Comparison of ENCODE assay signal across 16 cellular contexts in genomic region chr18:58495202-58495601, GRCh38.
DNase-seq lines count a peak whose midpoint lies in the region; ATAC-seq and TF ChIP-seq lines count a peak whose summit lies in the region.
"Had no signal": no experiment of that assay in that cellular context is flagged by ENCODE, and none has a peak within 500 bp of the region (broad histone marks: within the 10 kb centered on the region; RNA-seq: fewer than 3 reads in every experiment).

No MANE protein-coding gene starts in this region.

- ATAC-seq in GM19023 (IDR thresholded peaks at IDR 0.05; ENCODE audit: unreplicated experiment) (peak; percentile 3), HG03175 (IDR thresholded peaks at IDR 0.05; ENCODE audit: unreplicated experiment) (peak; percentile 2), omental fat pad (ENCODE audit: low FRiP score) (no peak), GM21423 (IDR thresholded peaks at IDR 0.05; ENCODE audit: unreplicated experiment) (no peak)
- ATAC-seq: foreskin keratinocyte, Right ventricle myocardium inferior had no signal

- no peaks in the 10 kb centered on the region for H3K9me3 ChIP-seq in mesenchymal stem cell (ENCODE audit: control insufficient read depth, low read length)
- H3K9me3 ChIP-seq: suprapubic skin had no signal

- no peak overlapping the region for H3K27ac ChIP-seq in mesenchymal stem cell (ENCODE audit: low read length, poor library complexity, severe bottlenecking)
- H3K27ac ChIP-seq: foreskin keratinocyte, suprapubic skin had no signal

- H3K4me1 ChIP-seq in mesenchymal stem cell (ENCODE audit: control insufficient read depth, insufficient read depth, low read depth, low read length), result peaks cover 16% of the 10 kb centered on the region
- H3K4me1 ChIP-seq: foreskin keratinocyte had no signal

- H4K8ac ChIP-seq in mesenchymal stem cell (ENCODE audit: low read length), result no peak overlapping the region

- no peak overlapping the region for H2AK5ac ChIP-seq in mesenchymal stem cell (ENCODE audit: low read length, severe bottlenecking)

- H3K36me3 ChIP-seq in mesenchymal stem cell (ENCODE audit: control insufficient read depth in 1 of 2, insufficient read depth in 2 of 2, low read depth in 1 of 2, low read length in 2 of 2), result peaks cover 0 to 78% of the 10 kb centered on the region in 2 experiments
- H3K36me3 ChIP-seq: suprapubic skin had no signal

- peak overlapping the region; percentile 32 for H3K9ac ChIP-seq in mesenchymal stem cell (ENCODE audit: low read length)

- 75% methylated on average over 2 of the region's 4 CpGs for WGBS in mesenchymal stem cell

- no peak overlapping the region for H3K23ac ChIP-seq in mesenchymal stem cell (ENCODE audit: low read length in 2 of 2)

- H3K4ac ChIP-seq in mesenchymal stem cell (ENCODE audit: low read depth in 1 of 2, low read length in 2 of 2), result no peak overlapping the region

- H3K4me2 ChIP-seq in mesenchymal stem cell (ENCODE audit: low read length, poor library complexity, severe bottlenecking), result no peak overlapping the region

- no peak for TF ChIP-seq CTCF in omental fat pad (IDR thresholded peaks at IDR 0.05)

- H3K14ac ChIP-seq in mesenchymal stem cell (ENCODE audit: low read length in 2 of 2), result no peak overlapping the region

- DNase-seq in AG20443 (ENCODE audit: low spot score), result peak; percentile 48
- no peak for DNase-seq in mesenchymal stem cell
- DNase-seq in omental fat pad (ENCODE audit: low spot score), result no peak
- DNase-seq in NCI-H2227 treated with DMSO at 0.1 percent for 48 hours (lab: John Stamatoyannopoulos, UW), result no peak
- DNase-seq in activated CD4-positive, alpha-beta T cell treated with anti-CD3 and anti-CD28 coated beads for 1 hour, result no peak
- DNase-seq: activated CD4-positive, alpha-beta T cell treated with anti-CD3 and anti-CD28 coated beads, Interleukin-2, amount 50 U/mL, for 48 hours; foreskin keratinocyte; H7; MM.1S; nucleus accumbens; stimulated activated CD4-positive, alpha-beta T cell treated with anti-CD3 and anti-CD28 coated beads, Interleukin-15, amount 100 ng/mL, for 24 hours had no signal

- H2BK12ac ChIP-seq in mesenchymal stem cell (ENCODE audit: low read length in 2 of 2), result no peak overlapping the region

- H3K4me3 ChIP-seq in mesenchymal stem cell (ENCODE audit: insufficient read depth in 1 of 2, low read depth in 1 of 2, low read length in 2 of 2), result no peak overlapping the region
- H3K4me3 ChIP-seq: suprapubic skin had no signal

- H2BK120ac ChIP-seq in mesenchymal stem cell (ENCODE audit: low read depth, low read length), result no peak overlapping the region

- H4K91ac ChIP-seq in mesenchymal stem cell (ENCODE audit: low read length), result no peak overlapping the region

- H2BK5ac ChIP-seq in mesenchymal stem cell (ENCODE audit: low read depth, low read length, poor library complexity, severe bottlenecking), result no peak overlapping the region

- peaks cover 15% of the 10 kb centered on the region for H3K79me1 ChIP-seq in mesenchymal stem cell (replicated peaks; ENCODE audit: low read length, poor library complexity, severe bottlenecking)

- H2BK15ac ChIP-seq in mesenchymal stem cell (ENCODE audit: low read depth, poor library complexity, severe bottlenecking), result no peak overlapping the region

- no peak overlapping the region for H3K18ac ChIP-seq in mesenchymal stem cell (ENCODE audit: low read depth in 1 of 2, low read length in 2 of 2)

- no peaks in the 10 kb centered on the region for H3K27me3 ChIP-seq in mesenchymal stem cell (ENCODE audit: control insufficient read depth in 1 of 2, insufficient read depth in 1 of 2, low read length in 2 of 2)
- H3K27me3 ChIP-seq: suprapubic skin had no signal

- no peak overlapping the region for H2AFZ ChIP-seq in mesenchymal stem cell (ENCODE audit: low read depth, low read length)

Comparison
In these comparisons a context has a peak if more than half of its experiments do, and no peak if none do; other contexts are left out.
1. ATAC-seq: peak in GM19023 (single experiment) and HG03175 (single experiment); none in omental fat pad (single experiment) and GM21423 (single experiment).